In the genomic region with DNA sequence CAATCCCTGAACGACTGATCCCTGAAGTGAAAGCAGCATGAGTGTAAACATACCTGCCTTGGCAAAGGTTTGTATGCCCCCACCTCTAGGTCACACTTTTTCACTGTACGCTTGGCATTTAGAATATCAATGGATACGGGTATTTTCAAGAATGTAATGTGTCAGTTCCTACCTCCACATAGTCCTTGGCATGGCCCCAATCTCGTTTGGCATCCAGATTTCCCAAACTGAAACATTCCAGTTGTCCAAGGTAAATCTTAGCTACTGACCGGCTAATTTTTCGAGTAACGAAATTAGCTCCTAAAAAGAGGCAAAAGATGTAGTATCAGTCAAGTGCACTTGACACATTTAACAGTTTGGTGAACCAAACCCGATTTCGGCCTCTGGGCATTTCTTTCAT, we compare ENCODE assay signal across 14 cellular contexts.
DNase-seq lines count a peak whose midpoint lies in the region; FAIRE-seq and TF ChIP-seq lines count a peak whose summit lies in the region.
"Had no signal": no experiment of that assay in that cellular context is flagged by ENCODE, and none has a peak within 500 bp of the region (broad histone marks: within the 10 kb centered on the region; RNA-seq: fewer than 3 reads in every experiment).

No MANE protein-coding gene starts in this region.

- H3K36me3 Mint-ChIP-seq in mesothelial cell of epicardium: peaks cover 9% of the 10 kb centered on the region

- no peak for FAIRE-seq in small intestine (lab: Jason Lieb, UNC)

- intact Hi-C loops in tibial artery (cut with DNase I; ENCODE audit: low total_unique reads): no loop called here

- H3K9me3 Mint-ChIP-seq in mesothelial cell of epicardium: peaks cover 15% of the 10 kb centered on the region
- H3K9me3 Mint-ChIP-seq: CD4-positive, alpha-beta T cell; GM23338 had no signal

- H3K4me1 ChIP-seq in SJSA1 (replicated peaks) (peaks cover 23% of the 10 kb centered on the region), tibial artery (peaks cover 0 to 17% (median 0%) of the 10 kb centered on the region in 4 donors), small intestine (ENCODE audit: control insufficient read depth in 2 of 2, insufficient read depth in 1 of 2, low read depth in 1 of 2, low read length in 1 of 2) (no peaks in the 10 kb centered on the region)

- H3K36me3 ChIP-seq in SJSA1 (no peaks in the 10 kb centered on the region), tibial artery (no peaks in the 10 kb centered on the region), small intestine (ENCODE audit: control insufficient read depth in 2 of 2, insufficient read depth in 2 of 2, low read length in 2 of 2) (peaks cover 0 to 5% of the 10 kb centered on the region in 2 donors)

- WGBS in small intestine, 3 donors: 90 to 91% (median 91%) methylated on average over 9 of the region's 9 CpGs

- H3K4me3 ChIP-seq in SJSA1 (no peak overlapping the region), tibial artery (no peak overlapping the region), small intestine (ENCODE audit: low read depth in 1 of 2, low read length in 2 of 2) (no peak overlapping the region)
- H3K4me3 ChIP-seq: GM23338 had no signal

- H3K4me3 Mint-ChIP-seq in mesothelial cell of epicardium: no peak overlapping the region
- H3K4me3 Mint-ChIP-seq: B cell; CD4-positive, alpha-beta T cell; GM23338 had no signal

- peak overlapping the region; percentile 74 for H3K27ac ChIP-seq in SJSA1
- peak overlapping the region; percentile 21 to 48 for H3K27ac ChIP-seq in tibial artery
- H3K27ac ChIP-seq in small intestine (ENCODE audit: low read depth in 1 of 2, low read length in 1 of 2): no peak overlapping the region

- DNase-seq in SJSA1 (ENCODE audit: low read depth in 1 of 2, low spot score in 2 of 2) (no peak), astrocyte of the hippocampus (ENCODE audit: low read depth, low spot score) (peak; percentile 44), mesothelial cell of epicardium (ENCODE audit: low spot score in 2 of 2, unreplicated experiment in 2 of 2) (no peak), tibial artery (no peak), small intestine (no peak), HuH-7 (ENCODE audit: low spot score) (no peak)
- no peak for DNase-seq in activated CD4-positive, CD25-positive, alpha-beta regulatory T cell (lab: John Stamatoyannopoulos, UW)
- DNase-seq: C1 segment of cervical spinal cord; Calu3; CD4-positive, alpha-beta T cell; DMS 273 treated with DMSO at 0.1 percent for 48 hours; H7 had no signal

- peak overlapping the region; percentile 59 for H3K27ac Mint-ChIP-seq in mesothelial cell of epicardium
- H3K27ac Mint-ChIP-seq: B cell; CD4-positive, alpha-beta T cell; GM23338 had no signal

- H3K4me1 Mint-ChIP-seq in mesothelial cell of epicardium: peaks cover 15% of the 10 kb centered on the region
- H3K4me1 Mint-ChIP-seq: B cell had no signal

- H3K27me3 ChIP-seq in SJSA1 (replicated peaks) (no peaks in the 10 kb centered on the region), tibial artery (no peaks in the 10 kb centered on the region), small intestine (ENCODE audit: control insufficient read depth in 2 of 2, insufficient read depth in 2 of 2, low read length in 2 of 2) (no peaks in the 10 kb centered on the region)

- TF ChIP-seq CTCF in mesothelial cell of epicardium (IDR thresholded peaks at IDR 0.05; ENCODE audit: unreplicated experiment) (no peak), tibial artery (IDR thresholded peaks at IDR 0.05) (no peak)

- H3K27me3 Mint-ChIP-seq in mesothelial cell of epicardium (ENCODE audit: low read depth): no peaks in the 10 kb centered on the region
- H3K27me3 Mint-ChIP-seq: B cell; CD4-positive, alpha-beta T cell had no signal

- no peaks in the 10 kb centered on the region; the same call in 1 of the 2 replicates for H3K9me3 ChIP-seq in SJSA1 (replicated peaks)
- no peaks in the 10 kb centered on the region for H3K9me3 ChIP-seq in tibial artery
- H3K9me3 ChIP-seq in small intestine (ENCODE audit: control insufficient read depth, low read depth): no peaks in the 10 kb centered on the region

Comparison
In these comparisons a context has a peak if more than half of its experiments do, and no peak if none do; other contexts are left out.
1. H3K27ac ChIP-seq: peak in SJSA1 (single experiment) and tibial artery (2 of 2); none in small intestine (0 of 2).